Comparison of ENCODE assay signal across 20 cellular contexts in the genomic region with DNA sequence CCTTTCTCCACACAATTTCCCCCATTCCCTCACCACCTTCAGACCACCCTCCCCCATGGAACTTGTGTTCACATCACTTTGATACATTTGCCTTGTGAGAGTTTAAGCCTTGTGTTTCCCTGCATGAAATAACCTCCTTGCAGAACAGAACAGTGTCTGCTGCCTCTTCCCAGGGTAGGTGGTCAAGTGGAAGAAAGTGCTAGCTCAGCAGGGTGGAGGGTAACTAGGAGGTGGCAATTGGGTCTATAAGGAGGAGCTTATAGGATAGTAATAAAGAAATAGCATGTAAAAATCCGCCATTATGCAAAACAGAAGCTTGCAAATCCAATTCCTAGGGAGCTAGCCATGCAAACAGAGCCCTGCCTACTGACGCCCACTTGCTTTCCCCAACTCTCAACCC. TPM values are rescaled to one million over a fixed set of nuclear protein-coding genes. Genes with fewer than 3 reads are reported as not detected.
DNase-seq lines count a peak whose midpoint lies in the region; ATAC-seq, FAIRE-seq and TF ChIP-seq lines count a peak whose summit lies in the region.
"Had no signal": no experiment of that assay in that cellular context is flagged by ENCODE, and none has a peak within 500 bp of the region (broad histone marks: within the 10 kb centered on the region; RNA-seq: fewer than 3 reads in every experiment).

No MANE protein-coding gene starts in this region.

- no peak overlapping the region for H3K23ac ChIP-seq in trophoblast cell (ENCODE audit: low read length)

- no CpG with 5 or more reads among the region's 2 CpGs for WGBS in trophoblast cell (ENCODE audit: extremely low coverage, insufficient coverage, insufficient read length)

- no peaks in the 10 kb centered on the region for H3K9me3 Mint-ChIP-seq in endothelial cell (ENCODE audit: unreplicated experiment)
- H3K9me3 Mint-ChIP-seq: CD4-positive, CD25-positive, alpha-beta regulatory T cell; HFFc6 had no signal

- no peak overlapping the region for H3K4me3 ChIP-seq in HEK293 (ENCODE audit: low read depth, low read length)
- H3K4me3 ChIP-seq in Panc1 (ENCODE audit: low read depth in 2 of 2, low read length in 2 of 2): no peak overlapping the region
- no peak overlapping the region for H3K4me3 ChIP-seq in trophoblast cell (ENCODE audit: low read depth, low read length)

- CTCF ChIA-PET in HEK293 (lab: Yijun Ruan, JAX): interaction anchor here (1.1 kb wide), 1 partner anchor 62 kb away, joined by 3 read pairs; no protein-coding TSS in a partner anchor
- CTCF ChIA-PET in Panc1 (lab: Charles Lee): interaction anchor here (0.6 to 1.4 kb wide), 3 partner anchors 8 to 95 kb away, joined by 3 to 4 read pairs (median 4); no protein-coding TSS in a partner anchor

- no peak overlapping the region for H2BK5ac ChIP-seq in trophoblast cell (ENCODE audit: low read depth, low read length, poor library complexity)

- no TSS peak for BruUV-seq in Panc1 (replicated peaks; lab: Mats Ljungman, UMichigan)

- H4K91ac ChIP-seq in trophoblast cell (ENCODE audit: low read depth, low read length): peak overlapping the region; percentile 7

- peak overlapping the region; percentile 54 for H3K27ac Mint-ChIP-seq in endothelial cell (ENCODE audit: unreplicated experiment)
- H3K27ac Mint-ChIP-seq: HFFc6 had no signal

- H2BK120ac ChIP-seq in trophoblast cell (ENCODE audit: insufficient read depth, low read length, poor library complexity): no peak overlapping the region

- H3K27me3 Mint-ChIP-seq in endothelial cell (ENCODE audit: unreplicated experiment): peaks cover 5% of the 10 kb centered on the region

- peaks cover 11% of the 10 kb centered on the region for H3K4me1 Mint-ChIP-seq in endothelial cell (ENCODE audit: unreplicated experiment)
- H3K4me1 Mint-ChIP-seq: CD4-positive, CD25-positive, alpha-beta regulatory T cell had no signal

- H3K27ac ChIP-seq in HEK293 (ENCODE audit: extremely low read depth, low read depth, low read length): no peak overlapping the region
- H3K27ac ChIP-seq in Panc1 (ENCODE audit: low read length): peak overlapping the region; percentile 64
- H3K27ac ChIP-seq in trophoblast cell (ENCODE audit: low read depth, low read length): no peak overlapping the region
- H3K27ac ChIP-seq: HL-60, KMS-11 had no signal

- no peaks in the 10 kb centered on the region for H3K36me3 Mint-ChIP-seq in endothelial cell (ENCODE audit: low read depth, unreplicated experiment)
- H3K36me3 Mint-ChIP-seq: CD4-positive, CD25-positive, alpha-beta regulatory T cell had no signal

- H3K27me3 ChIP-seq in Panc1 (ENCODE audit: control insufficient read depth, insufficient read depth, low read length): no peaks in the 10 kb centered on the region
- H3K27me3 ChIP-seq in trophoblast cell (ENCODE audit: insufficient read depth, low read length): no peaks in the 10 kb centered on the region

- no peak for ATAC-seq in Panc1
- no peak for ATAC-seq in HG02970 (IDR thresholded peaks at IDR 0.05; ENCODE audit: low FRiP score, unreplicated experiment)

- no peak overlapping the region for H3K9ac ChIP-seq in trophoblast cell (ENCODE audit: low read length)
- H3K9ac ChIP-seq: KMS-11 had no signal

- H3K18ac ChIP-seq in trophoblast cell (ENCODE audit: low read length): no peak overlapping the region

- in situ Hi-C loops in Panc1 (cut with HindIII; ENCODE audit: low pct_unique_long_range_greater_than_20kb, low sequenced_read_pairs): no loop called here

- peaks cover 30% of the 10 kb centered on the region for H3K79me1 ChIP-seq in trophoblast cell (ENCODE audit: low read length)

- peaks cover 6% of the 10 kb centered on the region for H3K79me2 ChIP-seq in trophoblast cell (ENCODE audit: control insufficient read depth, insufficient read depth, low read length, poor library complexity)

- no peaks in the 10 kb centered on the region for H3K9me3 ChIP-seq in HEK293 (ENCODE audit: control insufficient read depth, insufficient read depth, low read depth, low read length)
- H3K9me3 ChIP-seq in Panc1 (ENCODE audit: control insufficient read depth, insufficient read depth, low read depth, low read length): no peaks in the 10 kb centered on the region
- no peaks in the 10 kb centered on the region for H3K9me3 ChIP-seq in trophoblast cell (ENCODE audit: insufficient read depth, low read depth, low read length)

- TF ChIP-seq POLR2A in GM12892 (IDR thresholded peaks at IDR 0.05; ENCODE audit: low read depth, low read length): no peak

- POLR2A ChIA-PET in HEK293 (lab: Yijun Ruan, JAX): interaction anchor here (0.6 to 1.0 kb wide), 3 partner anchors 14 to 693 kb away, joined by 3 read pairs; a partner anchor contains a TSS
- POLR2A ChIA-PET in Panc1 (lab: Charles Lee): no interaction called here

- H3K4me2 ChIP-seq in trophoblast cell (ENCODE audit: low read length): no peak overlapping the region
- H3K4me2 ChIP-seq: KMS-11 had no signal

- no peak overlapping the region for H4K12ac ChIP-seq in trophoblast cell (ENCODE audit: low read depth, low read length)

- H4K8ac ChIP-seq in trophoblast cell (ENCODE audit: low read depth, low read length): no peak overlapping the region

- DNase-seq in Panc1 (ENCODE audit: low read depth, low spot score) (no peak), endothelial cell (ENCODE audit: low spot score) (no peak), trophoblast cell (no peak), frontal cortex (ENCODE audit: low spot score in 2 of 2) (no peak), GM12892 (ENCODE audit: insufficient read length) (no peak)
- DNase-seq: CD4-positive, CD25-positive, alpha-beta regulatory T cell; DMS79; H7; HFFc6; NCI-H1105 treated with DMSO at 0.1 percent for 48 hours; NCI-H2081; NCI-H2171 treated with DMSO at 0.1 percent for 48 hours; NCI-H748 treated with DMSO at 0.1 percent for 48 hours; Right ventricle myocardium superior had no signal

- H3K14ac ChIP-seq in trophoblast cell (ENCODE audit: low read length): no peak overlapping the region

- intact Hi-C loops in Panc1 (cut with micrococcal nuclease; ENCODE audit: unreplicated experiment): no loop called here

- H2AK5ac ChIP-seq in trophoblast cell (ENCODE audit: low read length): no peak overlapping the region

- H3K36me3 ChIP-seq in HEK293 (ENCODE audit: control insufficient read depth in 2 of 2, insufficient read depth in 1 of 2, low read length in 2 of 2): no peaks in the 10 kb centered on the region
- H3K36me3 ChIP-seq in Panc1 (ENCODE audit: control insufficient read depth, insufficient read depth, low read length): no peaks in the 10 kb centered on the region
- no peaks in the 10 kb centered on the region for H3K36me3 ChIP-seq in trophoblast cell (ENCODE audit: control insufficient read depth in 1 of 2, insufficient read depth in 2 of 2, low read length in 2 of 2)

- no peak for FAIRE-seq in frontal cortex (lab: Jason Lieb, UNC)
- no peak for FAIRE-seq in GM12892 (lab: Jason Lieb, UNC)

- H2AFZ ChIP-seq in trophoblast cell (ENCODE audit: insufficient read depth, low read length, poor library complexity): no peak overlapping the region

- H3K4me3 Mint-ChIP-seq in endothelial cell (ENCODE audit: unreplicated experiment): no peak overlapping the region
- H3K4me3 Mint-ChIP-seq: CD4-positive, CD25-positive, alpha-beta regulatory T cell; HFFc6 had no signal

- H3K4ac ChIP-seq in trophoblast cell (ENCODE audit: low read depth, low read length): no peak overlapping the region

- TF ChIP-seq CTCF in HEK293 (tag by site-specific recombination; IDR thresholded peaks at IDR 0.05): no peak
- TF ChIP-seq CTCF in Panc1 (IDR thresholded peaks at IDR 0.05): no peak
- TF ChIP-seq CTCF in endothelial cell (IDR thresholded peaks at IDR 0.05; ENCODE audit: unreplicated experiment): no peak

- no peak overlapping the region for H2BK12ac ChIP-seq in trophoblast cell (ENCODE audit: low read length)

- H3K4me1 ChIP-seq in HEK293 (ENCODE audit: control insufficient read depth, insufficient read depth, low read length): no peaks in the 10 kb centered on the region
- H3K4me1 ChIP-seq in Panc1 (ENCODE audit: control insufficient read depth, insufficient read depth, low read length): peaks cover 23% of the 10 kb centered on the region
- peaks cover 20 to 34% of the 10 kb centered on the region in 2 experiments for H3K4me1 ChIP-seq in trophoblast cell (ENCODE audit: control insufficient read depth in 1 of 2, insufficient read depth in 2 of 2, low read length in 2 of 2)

TF ChIP-seq in HEK293, 187 proteins besides CTCF, POLR2A, EP300 and RAD21:
- TF ChIP-seq EGR2 (tag by site-specific recombination; IDR thresholded peaks at IDR 0.05; ENCODE audit: low read depth) (0 out of 2 replicates have a peak, but pooled peaks have one; percentile 10), ZNF837 (tag by site-specific recombination; IDR thresholded peaks at IDR 0.05) (no peak)

RNA-seq across cellular contexts. Expression of a gene that starts 13.9 kb away (rescaled TPM):
- total RNA-seq in Panc1 (2021; ENCODE audit: unreplicated experiment): 6,125 TPM
- 7,157 TPM for polyA plus RNA-seq in Panc1 (2012; ENCODE audit: insufficient read length)
- total RNA-seq in endothelial cell (ENCODE audit: unreplicated experiment): 194 TPM
- 5,322 and 5,443 TPM in 2 replicates for polyA plus RNA-seq in trophoblast cell (2013)
- not detected for total RNA-seq in frontal cortex
- polyA plus RNA-seq in GM12892 (2012; ENCODE audit: missing spikeins): 0.47 TPM
- total RNA-seq: CD4-positive, CD25-positive, alpha-beta regulatory T cell; SK-MEL-5; T-helper 1 cell treated with Interleukin-12 subunit alpha and Interleukin-12 subunit beta and Interleukin-4 antibody, amounts not matched to agents 30 ng/mL and 1 ng/mL, for 36 hours had no signal

RNA-seq across cellular contexts. Expression of a gene that starts 30.1 kb away (rescaled TPM):
- total RNA-seq in Panc1 (2021; ENCODE audit: unreplicated experiment) (4,079 TPM), endothelial cell (ENCODE audit: unreplicated experiment) (195 TPM), frontal cortex (2.4 TPM)
- polyA plus RNA-seq in Panc1 (2012; ENCODE audit: insufficient read length): 4,352 TPM
- 4,184 and 4,236 TPM in 2 replicates for polyA plus RNA-seq in trophoblast cell (2013)
- 0.34 TPM for polyA plus RNA-seq in GM12892 (2012; ENCODE audit: missing spikeins)

Comparison
In these comparisons a context has a peak if more than half of its experiments do, and no peak if none do; other contexts are left out.
1. RNA of a gene that starts 13.9 kb away (total RNA-seq): 6,125 TPM in Panc1 (single experiment) and 194 TPM in endothelial cell (single experiment); not detected in frontal cortex (single experiment); every median in the first group is over 100 times any median in the second.
2. RNA of a gene that starts 30.1 kb away (total RNA-seq): 4,079 TPM in Panc1 (single experiment) and 195 TPM in endothelial cell (single experiment); 2.4 TPM in frontal cortex (single experiment); every median in the first group is over 10 times any median in the second.